1 cellular context compared by ENCODE assay signal in the genomic region with DNA sequence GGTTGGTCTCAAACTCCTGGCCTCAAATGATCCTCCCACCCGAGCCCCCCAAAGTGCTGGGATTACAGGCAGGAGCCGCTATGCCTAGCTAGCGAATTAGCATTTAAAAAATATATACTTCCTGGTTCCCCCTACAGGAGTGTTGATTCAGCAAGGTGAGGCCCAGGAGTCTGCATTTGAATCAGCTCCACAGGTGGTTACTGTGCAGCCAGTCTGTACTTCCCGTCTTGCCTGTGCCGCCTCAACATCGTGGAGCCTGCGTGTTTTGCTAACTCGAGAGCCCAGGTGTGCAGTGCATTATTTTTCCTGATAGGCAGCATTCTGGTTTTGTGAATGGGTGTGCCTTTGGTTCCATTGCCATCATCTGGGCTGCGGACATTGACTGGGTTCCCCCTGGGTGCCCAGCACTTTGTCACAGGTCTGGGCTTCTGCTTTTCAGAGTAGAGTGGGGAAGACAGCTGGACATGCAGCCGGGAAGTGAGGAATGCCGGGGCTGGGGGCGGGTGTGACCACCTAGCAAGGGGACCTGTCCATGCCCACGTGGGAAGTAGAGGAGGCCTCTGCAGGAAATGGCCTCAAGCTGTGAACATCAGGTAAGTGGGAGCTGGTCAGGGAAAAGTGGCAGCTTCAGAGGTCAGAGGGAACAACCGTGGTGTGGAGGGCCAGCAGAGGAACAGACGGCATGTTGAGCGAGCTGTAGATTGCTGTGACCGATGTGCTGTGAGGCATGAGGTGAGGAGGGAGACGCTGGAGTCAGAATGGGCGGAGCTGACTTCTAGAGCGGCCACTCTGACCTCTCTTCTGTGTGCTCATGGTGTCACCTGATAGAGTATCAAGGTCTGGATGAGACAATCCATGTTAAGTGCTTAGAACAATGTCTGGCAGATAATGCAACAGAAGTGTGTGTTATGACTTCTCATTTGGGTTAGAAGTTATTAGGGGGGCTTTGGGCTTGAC.
TF ChIP-seq lines count a peak whose summit lies in the region.

No MANE protein-coding gene starts in this region.

TF ChIP-seq in IMR-90, 13 proteins besides CTCF, POLR2A, EP300 and RAD21:
- TF ChIP-seq NFE2L2 (IDR thresholded peaks at IDR 0.05; ENCODE audit: low read depth, low read length): no peak
- TF ChIP-seq CHD1 (IDR thresholded peaks at IDR 0.05; ENCODE audit: low read depth, low read length): no peak
- TF ChIP-seq RFX5 (IDR thresholded peaks at IDR 0.05; ENCODE audit: low read depth, low read length): no peak
- TF ChIP-seq MXI1 (IDR thresholded peaks at IDR 0.05; ENCODE audit: borderline replicate concordance, low read depth, low read length): no peak
- no peak for TF ChIP-seq SMC3 (IDR thresholded peaks at IDR 0.05; ENCODE audit: low read depth, low read length)
- no peak for TF ChIP-seq MAZ (IDR thresholded peaks at IDR 0.05; ENCODE audit: borderline replicate concordance, low read depth, low read length)
- TF ChIP-seq, protein P1, sequence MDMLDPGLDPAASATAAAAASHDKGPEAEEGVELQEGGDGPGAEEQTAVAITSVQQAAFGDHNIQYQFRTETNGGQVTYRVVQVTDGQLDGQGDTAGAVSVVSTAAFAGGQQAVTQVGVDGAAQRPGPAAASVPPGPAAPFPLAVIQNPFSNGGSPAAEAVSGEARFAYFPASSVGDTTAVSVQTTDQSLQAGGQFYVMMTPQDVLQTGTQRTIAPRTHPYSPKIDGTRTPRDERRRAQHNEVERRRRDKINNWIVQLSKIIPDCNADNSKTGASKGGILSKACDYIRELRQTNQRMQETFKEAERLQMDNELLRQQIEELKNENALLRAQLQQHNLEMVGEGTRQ (IDR thresholded peaks at IDR 0.05; ENCODE audit: low read depth, low read length): no peak
- no peak for TF ChIP-seq BHLHE40 (IDR thresholded peaks at IDR 0.05; ENCODE audit: low read depth, low read length)
- no peak for TF ChIP-seq RCOR1 (IDR thresholded peaks at IDR 0.05; ENCODE audit: insufficient replicate concordance, low read length)
- no peak for TF ChIP-seq FOS (IDR thresholded peaks at IDR 0.05; ENCODE audit: low read depth, low read length)
- TF ChIP-seq CEBPB (IDR thresholded peaks at IDR 0.05; ENCODE audit: low read depth, low read length): no peak
- TF ChIP-seq ELK1 (IDR thresholded peaks at IDR 0.05; ENCODE audit: borderline replicate concordance, low read depth, low read length): no peak
- no peak for TF ChIP-seq MAFK (IDR thresholded peaks at IDR 0.05; ENCODE audit: low read depth, low read length)
